19 cellular contexts compared by ENCODE assay signal in the genomic region with DNA sequence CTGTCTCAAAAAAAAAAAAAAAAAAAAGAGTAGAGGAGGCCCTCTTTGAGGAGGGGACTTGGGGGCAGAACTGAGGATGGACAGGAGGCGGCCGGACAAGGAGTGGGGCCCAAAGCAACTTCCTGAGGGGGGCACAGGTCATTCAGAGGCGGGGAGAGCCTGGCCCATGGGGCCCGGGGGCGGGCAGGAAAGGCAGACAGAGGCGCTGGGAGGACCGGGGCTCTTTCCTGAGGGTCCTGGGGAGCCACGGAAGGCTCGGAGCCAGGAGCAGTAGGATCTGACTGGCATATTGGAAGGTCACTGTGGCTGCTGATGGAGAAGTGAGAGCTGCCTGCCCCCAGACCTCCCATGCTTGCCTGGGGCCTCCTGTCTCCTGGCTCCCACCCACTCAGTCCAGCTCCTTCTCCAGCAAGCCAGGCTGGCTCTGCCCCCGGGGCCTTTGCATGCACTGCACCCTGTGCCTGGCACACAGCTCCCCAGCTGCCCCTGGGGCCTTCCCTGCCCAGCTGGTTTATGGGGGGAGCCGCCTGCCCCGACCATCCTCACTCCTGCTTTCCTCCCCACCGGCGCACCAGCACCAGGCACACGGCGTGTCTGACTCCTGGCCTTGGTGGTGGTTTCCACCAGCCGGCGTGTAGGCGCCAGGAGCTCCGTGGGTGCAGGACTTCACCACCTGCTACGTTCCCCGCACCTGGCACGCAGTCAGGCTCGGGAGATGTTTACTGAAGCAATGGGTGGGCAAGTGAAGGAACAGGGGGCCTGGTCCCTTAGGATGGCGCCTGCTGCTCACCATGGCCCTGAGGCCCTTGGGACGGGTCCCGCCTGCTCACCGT. TPM values are rescaled to one million over a fixed set of nuclear protein-coding genes. Genes with fewer than 3 reads are reported as not detected.
DNase-seq lines count a peak whose midpoint lies in the region; ATAC-seq, FAIRE-seq and TF ChIP-seq lines count a peak whose summit lies in the region.
"Had no signal": no experiment of that assay in that cellular context is flagged by ENCODE, and none has a peak within 500 bp of the region (broad histone marks: within the 10 kb centered on the region; RNA-seq: fewer than 3 reads in every experiment).

No MANE protein-coding gene starts in this region.

- ATAC-seq in Right ventricle myocardium superior (ENCODE audit: poor library complexity) = no peak
- ATAC-seq in RWPE2 (ENCODE audit: low read depth) = no peak
- ATAC-seq in GM21360 (IDR thresholded peaks at IDR 0.05; ENCODE audit: unreplicated experiment) = no peak
- no peak for ATAC-seq in GM21723 (IDR thresholded peaks at IDR 0.05; ENCODE audit: unreplicated experiment)
- ATAC-seq: gastroesophageal sphincter had no signal

- TF ChIP-seq CTCF in right atrium auricular region (IDR thresholded peaks at IDR 0.05) (no peak), RWPE2 (IDR thresholded peaks at IDR 0.05; ENCODE audit: poor library complexity, severe bottlenecking) (no peak), BE2C (IDR thresholded peaks at IDR 0.05; ENCODE audit: low read depth, low read length) (no peak)

- intact Hi-C loops in Right ventricle myocardium superior (cut with DNase I) = no loop called here

- H3K27ac ChIP-seq in right atrium auricular region (no peak overlapping the region), RWPE2 (ENCODE audit: poor library complexity, severe bottlenecking) (no peak overlapping the region), small intestine (ENCODE audit: low read depth in 1 of 2, low read length in 1 of 2) (no peak overlapping the region)
- H3K27ac ChIP-seq: colonic mucosa, gastroesophageal sphincter, neutrophil, skin epidermis had no signal

- peaks cover 0 to 6% of the 10 kb centered on the region in 2 donors for H3K4me1 ChIP-seq in right atrium auricular region
- H3K4me1 ChIP-seq in RWPE2 (ENCODE audit: insufficient read depth, poor library complexity, severe bottlenecking) = no peaks in the 10 kb centered on the region
- no peaks in the 10 kb centered on the region for H3K4me1 ChIP-seq in small intestine (ENCODE audit: control insufficient read depth in 2 of 2, insufficient read depth in 1 of 2, low read depth in 1 of 2, low read length in 1 of 2)
- peaks cover 7% of the 10 kb centered on the region for H3K4me1 ChIP-seq in BE2C
- H3K4me1 ChIP-seq: gastroesophageal sphincter had no signal

- H3K9me3 ChIP-seq in right atrium auricular region (no peaks in the 10 kb centered on the region), RWPE2 (ENCODE audit: severe bottlenecking) (no peaks in the 10 kb centered on the region), small intestine (ENCODE audit: control insufficient read depth, low read depth) (no peaks in the 10 kb centered on the region), BE2C (no peaks in the 10 kb centered on the region)
- H3K9me3 ChIP-seq: colonic mucosa, gastroesophageal sphincter, neutrophil had no signal

- DNase-seq in Right ventricle myocardium superior (peak; percentile 38), right atrium auricular region (ENCODE audit: low spot score) (no peak), RWPE2 (ENCODE audit: low spot score) (peak; percentile 63), mesenteric fat pad (ENCODE audit: low spot score) (peak; percentile 84), small intestine (no peak), BE2C (no peak)
- DNase-seq: colonic mucosa; DMS79; immature natural killer cell; midbrain; NCI-H1417 treated with DMSO at 0.1 percent for 48 hours; NCI-H226; stimulated activated naive CD4-positive, alpha-beta T cell; T-helper 9 cell had no signal

- H3K36me3 ChIP-seq in right atrium auricular region = no peaks in the 10 kb centered on the region
- no peaks in the 10 kb centered on the region for H3K36me3 ChIP-seq in RWPE2 (ENCODE audit: low read depth)
- no peaks in the 10 kb centered on the region for H3K36me3 ChIP-seq in small intestine (ENCODE audit: control insufficient read depth in 2 of 2, insufficient read depth in 2 of 2, low read length in 2 of 2)
- H3K36me3 ChIP-seq in BE2C = no peaks in the 10 kb centered on the region
- H3K36me3 ChIP-seq: colonic mucosa, gastroesophageal sphincter, neutrophil had no signal

- H3K27me3 ChIP-seq in right atrium auricular region (no peaks in the 10 kb centered on the region), RWPE2 (ENCODE audit: insufficient read depth, poor library complexity, severe bottlenecking) (no peaks in the 10 kb centered on the region), small intestine (ENCODE audit: control insufficient read depth in 2 of 2, insufficient read depth in 2 of 2, low read length in 2 of 2) (no peaks in the 10 kb centered on the region), BE2C (no peaks in the 10 kb centered on the region)
- H3K27me3 ChIP-seq: colonic mucosa, neutrophil had no signal

- no peak overlapping the region for H3K4me3 ChIP-seq in right atrium auricular region
- H3K4me3 ChIP-seq in RWPE2 (ENCODE audit: severe bottlenecking) = no peak overlapping the region
- H3K4me3 ChIP-seq in small intestine (ENCODE audit: low read depth in 1 of 2, low read length in 2 of 2) = no peak overlapping the region
- H3K4me3 ChIP-seq in BE2C (ENCODE audit: low read depth, low read length) = no peak overlapping the region
- H3K4me3 ChIP-seq: colonic mucosa, gastroesophageal sphincter, skin epidermis had no signal

- FAIRE-seq in small intestine (lab: Jason Lieb, UNC) = no peak

- WGBS in small intestine, 3 donors = 90% methylated on average over 23 to 28 of the region's 28 CpGs

RNA-seq across cellular contexts. Expression of gene ESPNL, which starts 5.6 kb away (rescaled TPM):
- total RNA-seq in Right ventricle myocardium superior (not detected), right atrium auricular region (1 to 10 TPM in 1 of 2 donors, under 1 TPM in 1; 0.26 to 2.0 TPM), mesenteric fat pad (0.48 TPM)
- polyA plus RNA-seq in small intestine = under 1 TPM in 2 of 3 donors, not detected in 1; 0.54 to 0.64 TPM
- 0.65 TPM for polyA plus RNA-seq in BE2C (2012; ENCODE audit: insufficient read depth, insufficient read length, low read depth)
- polyA plus RNA-seq: immature natural killer cell had no signal

RNA-seq across cellular contexts. Expression of gene KLHL30, which starts 32.7 kb away (rescaled TPM):
- total RNA-seq in Right ventricle myocardium superior (20.0 TPM), right atrium auricular region (10 to 100 TPM; 24.9 to 29.0 TPM), mesenteric fat pad (4.4 TPM)
- under 1 TPM in 1 of 3 donors, not detected in 2; 0.39 TPM for polyA plus RNA-seq in small intestine
- 1.8 TPM for polyA plus RNA-seq in BE2C (2012; ENCODE audit: insufficient read depth, insufficient read length, low read depth)
- polyA plus RNA-seq: immature natural killer cell had no signal

RNA-seq across cellular contexts. Expression of gene SCLY, which starts 44.9 kb away (rescaled TPM):
- total RNA-seq in Right ventricle myocardium superior (8.6 TPM), right atrium auricular region (10 to 100 TPM in 1 of 2 donors, 1 to 10 TPM in 1; 6.5 to 11.3 TPM), mesenteric fat pad (13.6 TPM)
- polyA plus RNA-seq in small intestine = 10 to 100 TPM; 12.7 to 28.8 (median 23.9) TPM
- polyA plus RNA-seq in BE2C (2012; ENCODE audit: insufficient read depth, insufficient read length, low read depth) = 63.6 TPM

RNA-seq across cellular contexts. Expression of gene ERFE, which starts 53.0 kb away (rescaled TPM):
- total RNA-seq in Right ventricle myocardium superior = not detected
- 1 to 10 TPM in 1 of 2 donors, under 1 TPM in 1; 0.33 to 1.5 TPM for total RNA-seq in right atrium auricular region
- 1.5 TPM for total RNA-seq in mesenteric fat pad
- under 1 TPM in 1 of 3 donors, not detected in 2; 0.92 TPM for polyA plus RNA-seq in small intestine
- polyA plus RNA-seq in BE2C (2012; ENCODE audit: insufficient read depth, insufficient read length, low read depth) = 0.43 TPM

Comparison
In these comparisons a context has a peak if more than half of its experiments do, and no peak if none do; other contexts are left out.
1. DNase-seq: peak in Right ventricle myocardium superior (single experiment), RWPE2 (single experiment) and mesenteric fat pad (single experiment); none in right atrium auricular region (single experiment), small intestine (single experiment) and BE2C (single experiment).